In the genomic region with DNA sequence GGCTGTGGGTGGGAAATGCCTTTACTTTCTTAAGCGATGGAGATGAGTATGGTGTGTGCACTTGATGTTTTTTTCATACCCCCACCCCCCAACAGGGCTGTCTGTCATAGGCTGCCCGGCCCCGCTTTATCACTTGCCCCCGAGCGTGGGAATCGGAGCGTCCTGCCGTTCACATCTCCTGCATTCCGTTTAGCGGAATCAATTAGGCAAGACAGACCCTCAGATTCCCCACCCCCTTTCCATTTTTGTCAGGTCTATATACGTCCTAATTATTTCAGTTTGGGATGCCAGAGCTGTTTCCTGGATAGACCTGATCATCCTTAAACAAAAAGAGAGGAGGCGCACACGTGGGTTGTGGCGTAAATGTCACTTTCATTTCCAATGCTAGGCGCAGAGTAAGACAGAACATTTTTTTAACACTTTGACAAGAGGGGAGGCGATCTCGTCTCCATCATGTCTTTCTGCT, we compare ENCODE assay signal across 9 cellular contexts.
DNase-seq lines count a peak whose midpoint lies in the region; ATAC-seq and TF ChIP-seq lines count a peak whose summit lies in the region.
"Had no signal": no experiment of that assay in that cellular context is flagged by ENCODE, and none has a peak within 500 bp of the region (broad histone marks: within the 10 kb centered on the region; RNA-seq: fewer than 3 reads in every experiment).

No MANE protein-coding gene starts in this region.

- TF ChIP-seq CTCF in A673 (conservative IDR thresholded peaks at IDR 0.05; ENCODE audit: low read depth, low read length) = no peak
- TF ChIP-seq CTCF in activated CD8-positive, alpha-beta T cell treated with anti-CD3 and anti-CD28 coated beads for 36 hours (IDR thresholded peaks at IDR 0.05) = no peak

- H3K4me3 ChIP-seq in A673 (ENCODE audit: low read depth, low read length, poor library complexity, severe bottlenecking) (peak overlapping the region; percentile 50), HAP-1 (peak overlapping the region; percentile 32), iPS-20b (ENCODE audit: low read length) (peak overlapping the region; percentile 62)

- H3K9ac ChIP-seq in iPS-20b (ENCODE audit: low read depth, low read length) = no peak overlapping the region

- H3K4me1 ChIP-seq in A673 (ENCODE audit: insufficient read depth, low read length, poor library complexity, severe bottlenecking) = peaks cover 32% of the 10 kb centered on the region
- peaks cover 67% of the 10 kb centered on the region for H3K4me1 ChIP-seq in HAP-1
- H3K4me1 ChIP-seq in iPS-20b (ENCODE audit: insufficient read depth, low read length) = peaks cover 53% of the 10 kb centered on the region

- in situ Hi-C loops in HAP-1 (cut with MboI; ENCODE audit: low sequenced_read_pairs) = loop anchor here (5.0 kb wide), 1 partner anchor 268 kb away; no protein-coding TSS in a partner anchor

- H3K4me3 Mint-ChIP-seq in activated CD8-positive, alpha-beta T cell treated with anti-CD3 and anti-CD28 coated beads for 36 hours = peak overlapping the region; percentile 64

- no TSS peak for BruUV-seq in A673 (replicated peaks; lab: Mats Ljungman, UMichigan)

- POLR2A ChIA-PET in A673 (lab: Charles Lee; ENCODE audit: low non-redundant PET) = no interaction called here
- POLR2A ChIA-PET in activated CD8-positive, alpha-beta T cell treated with anti-CD3 and anti-CD28 coated beads for 36 hours (lab: Charles Lee) = no interaction called here

- no peaks in the 10 kb centered on the region for H3K36me3 Mint-ChIP-seq in activated CD8-positive, alpha-beta T cell treated with anti-CD3 and anti-CD28 coated beads for 36 hours (ENCODE audit: low read depth)

- peaks cover 29% of the 10 kb centered on the region for H3K4me1 Mint-ChIP-seq in activated CD8-positive, alpha-beta T cell treated with anti-CD3 and anti-CD28 coated beads for 36 hours (ENCODE audit: low read depth)

- no peak overlapping the region for H3K27ac ChIP-seq in A673 (ENCODE audit: low read depth, low read length, poor library complexity, severe bottlenecking)
- no peak overlapping the region for H3K27ac ChIP-seq in iPS-20b (ENCODE audit: low read length)
- H3K27ac ChIP-seq: C4-2B had no signal

- peaks cover 75% of the 10 kb centered on the region for H3K27me3 Mint-ChIP-seq in activated CD8-positive, alpha-beta T cell treated with anti-CD3 and anti-CD28 coated beads for 36 hours

- no peak overlapping the region for H3K27ac Mint-ChIP-seq in activated CD8-positive, alpha-beta T cell treated with anti-CD3 and anti-CD28 coated beads for 36 hours

- H3K9me3 Mint-ChIP-seq in activated CD8-positive, alpha-beta T cell treated with anti-CD3 and anti-CD28 coated beads for 36 hours = peaks cover 7% of the 10 kb centered on the region

- CTCF ChIA-PET in A673 (lab: Charles Lee) = no interaction called here
- CTCF ChIA-PET in activated CD8-positive, alpha-beta T cell treated with anti-CD3 and anti-CD28 coated beads for 36 hours (lab: Charles Lee) = interaction anchor here (0.9 to 1.2 kb wide), 3 partner anchors 19 to 25 kb away, joined by 4 to 5 read pairs (median 4); no protein-coding TSS in a partner anchor

- no peak for ATAC-seq in activated CD8-positive, alpha-beta T cell treated with anti-CD3 and anti-CD28 coated beads for 36 hours
- ATAC-seq in GM21526 (IDR thresholded peaks at IDR 0.05; ENCODE audit: low FRiP score, unreplicated experiment) = no peak
- ATAC-seq in HG03521 (IDR thresholded peaks at IDR 0.05; ENCODE audit: unreplicated experiment) = no peak

- no peak for DNase-seq in A673 (ENCODE audit: low spot score)
- peak; percentile 37 to 65 for DNase-seq in HAP-1 (ENCODE audit: low spot score in 2 of 2)
- DNase-seq in activated CD8-positive, alpha-beta T cell treated with anti-CD3 and anti-CD28 coated beads for 36 hours = no peak
- no peak for DNase-seq in stimulated activated CD4-positive, alpha-beta T cell treated with anti-CD3 and anti-CD28 coated beads, Interleukin-15, amount 100 ng/mL, for 24 hours
- DNase-seq in SIG-M5 (lab: John Stamatoyannopoulos, UW) = no peak

- H3K9me3 ChIP-seq in A673 (ENCODE audit: low read depth, low read length, poor library complexity, severe bottlenecking) (no peaks in the 10 kb centered on the region), HAP-1 (no peaks in the 10 kb centered on the region), iPS-20b (ENCODE audit: insufficient read depth, low read depth, low read length) (no peaks in the 10 kb centered on the region)

- H3K36me3 ChIP-seq in A673 (ENCODE audit: insufficient read depth, low read length, poor library complexity, severe bottlenecking) = no peaks in the 10 kb centered on the region
- H3K36me3 ChIP-seq in HAP-1 (replicated peaks) = peaks cover 21% of the 10 kb centered on the region
- no peaks in the 10 kb centered on the region for H3K36me3 ChIP-seq in iPS-20b (ENCODE audit: insufficient read depth, low read depth, low read length)

- no peaks in the 10 kb centered on the region for H3K27me3 ChIP-seq in A673 (replicated peaks; ENCODE audit: insufficient read depth, low read depth, low read length, poor library complexity)
- H3K27me3 ChIP-seq in HAP-1 (ENCODE audit: low read depth) = no peaks in the 10 kb centered on the region
- H3K27me3 ChIP-seq in iPS-20b (ENCODE audit: insufficient read depth, low read length) = peaks cover 97% of the 10 kb centered on the region

- intact Hi-C loops in A673 (cut with micrococcal nuclease; ENCODE audit: unreplicated experiment) = no loop called here
- intact Hi-C loops in activated CD8-positive, alpha-beta T cell treated with anti-CD3 and anti-CD28 coated beads for 36 hours (cut with micrococcal nuclease) = no loop called here

Comparison
In these comparisons a context has a peak if more than half of its experiments do, and no peak if none do; other contexts are left out.
1. DNase-seq: peak in HAP-1 (2 of 2); none in A673 (single experiment), activated CD8-positive, alpha-beta T cell treated with anti-CD3 and anti-CD28 coated beads for 36 hours (single experiment), stimulated activated CD4-positive, alpha-beta T cell treated with anti-CD3 and anti-CD28 coated beads, Interleukin-15, amount 100 ng/mL, for 24 hours (single experiment) and SIG-M5 (single experiment).
2. Peak in every context shown above with its lines, with median percentiles within 50 percentile points of each other: H3K4me3 ChIP-seq.